In genomic region chr5:148383564-148384388, GRCh38 we compare ENCODE assay signal across 1 cellular context.
TF ChIP-seq lines count a peak whose summit lies in the region.

TSS of gene FBXO38 (plus strand) at chr5:148383958. CDS start at chr5:148394777, 10,819 bp downstream.

TF ChIP-seq in HepG2, 621 proteins besides CTCF, POLR2A, EP300 and RAD21 (continued from another document and continues in another):
- TF ChIP-seq ZNF513 (CRISPR knock-in tag; conservative IDR thresholded peaks at IDR 0.05) (no peak), ZNF10 (CRISPR knock-in tag; IDR thresholded peaks at IDR 0.05; ENCODE audit: borderline replicate concordance, low read depth) (no peak), ZNF83 (CRISPR knock-in tag; IDR thresholded peaks at IDR 0.05; ENCODE audit: borderline replicate concordance) (no peak), ZNF451 (CRISPR knock-in tag; IDR thresholded peaks at IDR 0.05) (no peak), ZNF468 (CRISPR knock-in tag; IDR thresholded peaks at IDR 0.05) (no peak), RFXAP (CRISPR knock-in tag; IDR thresholded peaks at IDR 0.05; ENCODE audit: borderline replicate concordance) (peak; percentile 71; the same call in 1 of the 2 replicates), ZBTB4 (CRISPR knock-in tag; IDR thresholded peaks at IDR 0.05; ENCODE audit: borderline replicate concordance) (no peak), XRCC5 (optimal IDR thresholded peaks at IDR 0.05; ENCODE audit: low read length) (peak; percentile 92), KLF16 (CRISPR knock-in tag; IDR thresholded peaks at IDR 0.05) (0 out of 4 replicates have a peak, but pooled peaks of 1 of the 2 experiments have one; percentile 30), NR2C2 (CRISPR knock-in tag; IDR thresholded peaks at IDR 0.05; ENCODE audit: borderline replicate concordance) (peak; percentile 92), MED8 (CRISPR knock-in tag; IDR thresholded peaks at IDR 0.05; ENCODE audit: insufficient replicate concordance) (no peak), HNRNPK (IDR thresholded peaks at IDR 0.05; ENCODE audit: low read depth, low read length, poor library complexity, severe bottlenecking) (no peak), TAF15 (IDR thresholded peaks at IDR 0.05; ENCODE audit: low read depth, low read length, poor library complexity, severe bottlenecking) (no peak), ZNF766 (CRISPR knock-in tag; IDR thresholded peaks at IDR 0.05; ENCODE audit: borderline replicate concordance) (no peak), UBTF (CRISPR knock-in tag; IDR thresholded peaks at IDR 0.05) (peak; percentile 86), ZNF839 (CRISPR knock-in tag; IDR thresholded peaks at IDR 0.05; ENCODE audit: borderline replicate concordance) (no peak), TSC22D2 (CRISPR knock-in tag; IDR thresholded peaks at IDR 0.05; ENCODE audit: borderline replicate concordance) (no peak), ZFYVE20 (CRISPR knock-in tag; IDR thresholded peaks at IDR 0.05; ENCODE audit: borderline replicate concordance, low read depth) (no peak), ZNF12 (CRISPR knock-in tag; IDR thresholded peaks at IDR 0.05) (no peak), NFAT5 (CRISPR knock-in tag; IDR thresholded peaks at IDR 0.05) (no peak), ZNF296 (CRISPR knock-in tag; conservative IDR thresholded peaks at IDR 0.05) (no peak), ZNF362 (CRISPR knock-in tag; IDR thresholded peaks at IDR 0.05; ENCODE audit: borderline replicate concordance) (peak; percentile 44; the same call in 1 of the 2 replicates), FOXO1 (CRISPR knock-in tag; IDR thresholded peaks at IDR 0.05) (peak; percentile 49; the same call in 1 of the 2 replicates), ZNF562 (CRISPR knock-in tag; IDR thresholded peaks at IDR 0.05; ENCODE audit: borderline replicate concordance) (peak; percentile 29; the same call in 1 of the 2 replicates), KAT2B (IDR thresholded peaks at IDR 0.05; ENCODE audit: borderline replicate concordance, low read depth, low read length) (no peak), MAF1 (CRISPR knock-in tag; IDR thresholded peaks at IDR 0.05; ENCODE audit: borderline replicate concordance) (peak; percentile 85; the same call in 1 of the 2 replicates), GABPA (IDR thresholded peaks at IDR 0.05; ENCODE audit: low read depth, low read length) (peak; percentile 95), GABPA (CRISPR knock-in tag; IDR thresholded peaks at IDR 0.05; ENCODE audit: low read depth) (peak; percentile 100), TRAFD1 (CRISPR knock-in tag; IDR thresholded peaks at IDR 0.05; ENCODE audit: borderline replicate concordance) (no peak), SMAD9 (CRISPR knock-in tag; IDR thresholded peaks at IDR 0.05) (peak; percentile 44; the same call in 1 of the 2 replicates), ZNF556 (CRISPR knock-in tag; IDR thresholded peaks at IDR 0.05; ENCODE audit: borderline replicate concordance) (no peak; the same call in 1 of the 2 replicates), NR2F2 (IDR thresholded peaks at IDR 0.05; ENCODE audit: borderline replicate concordance, low read depth) (no peak), RXRA (CRISPR knock-in tag; IDR thresholded peaks at IDR 0.05) (peak; percentile 44; the same call in 1 of the 2 replicates), ZBTB38 (CRISPR knock-in tag; IDR thresholded peaks at IDR 0.05) (0 out of 2 replicates have a peak, but pooled peaks have one; percentile 34), REST (IDR thresholded peaks at IDR 0.05; ENCODE audit: borderline replicate concordance in 1 of 2, low read depth in 1 of 2, low read length in 2 of 2) (peak in 1 of 2 experiments; percentile 31; a peak in 1 of 4 replicates), ZNF784 (CRISPR knock-in tag; IDR thresholded peaks at IDR 0.05; ENCODE audit: borderline replicate concordance) (no peak; the same call in 1 of the 2 replicates), KAT7 (CRISPR knock-in tag; IDR thresholded peaks at IDR 0.05; ENCODE audit: borderline replicate concordance) (peak; percentile 70; the same call in 1 of the 2 replicates), KDM2A (CRISPR knock-in tag; IDR thresholded peaks at IDR 0.05; ENCODE audit: borderline replicate concordance, low read depth) (peak; percentile 78; the same call in 1 of the 2 replicates)
